Comparison of ENCODE assay signal across 1 cellular context in the genomic region with DNA sequence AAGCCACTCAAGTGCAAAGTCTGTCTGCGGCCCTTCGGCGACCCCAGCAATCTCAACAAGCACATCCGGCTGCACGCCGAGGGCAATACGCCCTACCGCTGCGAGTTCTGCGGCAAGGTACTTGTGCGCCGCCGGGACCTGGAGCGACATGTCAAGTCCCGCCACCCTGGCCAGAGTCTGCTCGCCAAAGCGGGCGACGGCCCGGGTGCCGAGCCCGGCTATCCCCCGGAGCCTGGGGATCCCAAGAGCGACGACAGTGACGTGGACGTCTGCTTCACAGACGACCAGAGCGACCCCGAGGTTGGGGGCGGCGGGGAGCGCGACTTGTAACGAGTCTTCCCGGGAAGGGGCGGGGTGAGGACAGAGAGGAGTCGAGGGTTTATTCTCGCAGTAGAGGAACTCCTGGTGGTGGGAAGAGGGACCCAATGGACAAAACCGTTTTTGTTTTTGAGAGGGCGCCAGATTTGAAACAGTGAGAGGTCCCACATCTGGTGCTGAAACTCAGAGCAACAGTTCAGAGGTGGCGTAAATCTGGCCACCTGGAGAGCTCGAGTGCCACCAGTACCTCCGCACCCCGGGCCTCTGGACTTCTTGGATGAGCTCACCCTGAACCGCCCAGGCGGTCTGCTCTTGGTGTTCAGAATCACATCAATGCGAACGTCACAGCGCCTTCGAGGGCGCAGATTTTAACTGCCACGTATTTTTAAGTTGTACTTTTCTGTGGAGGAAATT.
TF ChIP-seq lines count a peak whose summit lies in the region.

No MANE protein-coding gene starts in this region.

TF ChIP-seq in IMR-90, 13 proteins besides CTCF, POLR2A, EP300 and RAD21 (continued from another document):
- TF ChIP-seq MXI1 (IDR thresholded peaks at IDR 0.05; ENCODE audit: borderline replicate concordance, low read depth, low read length) (no peak), SMC3 (IDR thresholded peaks at IDR 0.05; ENCODE audit: low read depth, low read length) (no peak), CEBPB (IDR thresholded peaks at IDR 0.05; ENCODE audit: low read depth, low read length) (no peak), MAZ (IDR thresholded peaks at IDR 0.05; ENCODE audit: borderline replicate concordance, low read depth, low read length) (no peak), RCOR1 (IDR thresholded peaks at IDR 0.05; ENCODE audit: insufficient replicate concordance, low read length) (no peak), RFX5 (IDR thresholded peaks at IDR 0.05; ENCODE audit: low read depth, low read length) (no peak), FOS (IDR thresholded peaks at IDR 0.05; ENCODE audit: low read depth, low read length) (no peak)
